19 cellular contexts compared by ENCODE assay signal in the genomic region with DNA sequence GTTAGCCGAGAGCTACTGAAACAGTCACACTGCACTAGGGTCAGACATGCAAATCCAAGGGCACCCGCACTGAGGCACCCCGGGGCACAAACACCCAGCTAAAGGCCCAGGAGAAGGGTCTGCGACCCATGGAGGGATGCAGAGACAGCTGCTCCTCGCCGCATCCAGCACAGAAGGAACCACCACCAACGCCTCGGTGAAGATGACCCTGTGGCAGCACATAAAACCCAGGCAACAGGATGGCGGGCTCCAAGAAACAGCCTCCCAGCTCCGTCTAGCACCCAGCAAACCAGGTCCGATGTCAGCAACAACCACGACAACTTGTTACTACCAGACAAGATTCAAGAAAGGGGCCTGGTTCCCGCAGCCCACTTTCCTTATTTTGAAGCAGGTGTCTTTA.
DNase-seq lines count a peak whose midpoint lies in the region; ATAC-seq and TF ChIP-seq lines count a peak whose summit lies in the region.
"Had no signal": no experiment of that assay in that cellular context is flagged by ENCODE, and none has a peak within 500 bp of the region (broad histone marks: within the 10 kb centered on the region; RNA-seq: fewer than 3 reads in every experiment).

No MANE protein-coding gene starts in this region.

- H3K27ac ChIP-seq in HEK293 (ENCODE audit: extremely low read depth, low read depth, low read length) = no peak overlapping the region
- H3K27ac ChIP-seq in SK-N-MC = peak overlapping the region; percentile 90
- H3K27ac ChIP-seq in mesenchymal stem cell (ENCODE audit: low read length, poor library complexity, severe bottlenecking) = no peak overlapping the region
- peak overlapping the region; percentile 90 for H3K27ac ChIP-seq in subcutaneous abdominal adipose tissue (ENCODE audit: low read depth, low read length)
- H3K27ac ChIP-seq: psoas muscle had no signal

- 95% methylated on average over 13 of the region's 13 CpGs for WGBS in mesenchymal stem cell

- peak overlapping the region in 1 of 2 experiments; percentile 84 for H3K14ac ChIP-seq in mesenchymal stem cell (ENCODE audit: low read length in 2 of 2)

- peaks cover 51% of the 10 kb centered on the region for H3K79me1 ChIP-seq in mesenchymal stem cell (replicated peaks; ENCODE audit: low read length, poor library complexity, severe bottlenecking)

- H3K27me3 ChIP-seq in mesenchymal stem cell (ENCODE audit: control insufficient read depth in 1 of 2, insufficient read depth in 1 of 2, low read length in 2 of 2) (no peaks in the 10 kb centered on the region), subcutaneous abdominal adipose tissue (ENCODE audit: control insufficient read depth in 5 of 5, insufficient read depth in 4 of 5, low read length in 5 of 5) (no peaks in the 10 kb centered on the region)
- H3K27me3 ChIP-seq: left lung, MG63 had no signal

- no peak overlapping the region for H2BK12ac ChIP-seq in mesenchymal stem cell (ENCODE audit: low read length in 2 of 2)

- H3K9me3 ChIP-seq in HEK293 (ENCODE audit: control insufficient read depth, insufficient read depth, low read depth, low read length) (no peaks in the 10 kb centered on the region), SK-N-MC (ENCODE audit: low read depth, low read length) (no peaks in the 10 kb centered on the region), mesenchymal stem cell (ENCODE audit: control insufficient read depth, low read length) (no peaks in the 10 kb centered on the region), subcutaneous abdominal adipose tissue (ENCODE audit: control insufficient read depth in 5 of 5, low read length in 5 of 5) (no peaks in the 10 kb centered on the region)
- H3K9me3 ChIP-seq: left lung, MG63, psoas muscle had no signal

- no peak overlapping the region for H3K4me3 ChIP-seq in HEK293 (ENCODE audit: low read depth, low read length)
- peak overlapping the region; percentile 62; the same call in 1 of the 2 replicates for H3K4me3 ChIP-seq in SK-N-MC
- H3K4me3 ChIP-seq in mesenchymal stem cell (ENCODE audit: insufficient read depth in 1 of 2, low read depth in 1 of 2, low read length in 2 of 2) = no peak overlapping the region
- H3K4me3 ChIP-seq in subcutaneous abdominal adipose tissue (ENCODE audit: low read depth in 1 of 5, low read length in 5 of 5) = no peak overlapping the region
- H3K4me3 ChIP-seq: left lung, MG63, psoas muscle had no signal

- POLR2A ChIA-PET in HEK293 (lab: Yijun Ruan, JAX) = no interaction called here

- ATAC-seq in GM19023 (IDR thresholded peaks at IDR 0.05; ENCODE audit: unreplicated experiment) = no peak
- ATAC-seq: effector memory CD8-positive, alpha-beta T cell; naive thymus-derived CD8-positive, alpha-beta T cell had no signal

- peaks cover 0 to 10% of the 10 kb centered on the region in 2 experiments; a peak in 1 of 3 replicates for H3K36me3 ChIP-seq in HEK293 (ENCODE audit: control insufficient read depth in 2 of 2, insufficient read depth in 1 of 2, low read length in 2 of 2)
- no peaks in the 10 kb centered on the region; the same call in 1 of the 2 replicates for H3K36me3 ChIP-seq in SK-N-MC (ENCODE audit: insufficient read depth, low read length)
- peaks cover 21% of the 10 kb centered on the region in 2 experiments for H3K36me3 ChIP-seq in mesenchymal stem cell (ENCODE audit: control insufficient read depth in 1 of 2, insufficient read depth in 2 of 2, low read depth in 1 of 2, low read length in 2 of 2)
- peaks cover 0 to 10% (median 9%) of the 10 kb centered on the region in 5 donors for H3K36me3 ChIP-seq in subcutaneous abdominal adipose tissue (ENCODE audit: control insufficient read depth in 5 of 5, insufficient read depth in 5 of 5, low read length in 5 of 5)

- H3K9ac ChIP-seq in SK-N-MC (ENCODE audit: insufficient read length) (no peak overlapping the region), mesenchymal stem cell (ENCODE audit: low read length) (peak overlapping the region; percentile 85), subcutaneous abdominal adipose tissue (ENCODE audit: low read length in 5 of 5) (peak overlapping the region in 1 of 5 donors; percentile 2)

- TF ChIP-seq CTCF in HEK293 (tag by site-specific recombination; IDR thresholded peaks at IDR 0.05) = no peak

- H3K18ac ChIP-seq in mesenchymal stem cell (ENCODE audit: low read depth in 1 of 2, low read length in 2 of 2) = peak overlapping the region in 1 of 2 experiments; percentile 61

- no peak overlapping the region for H2BK120ac ChIP-seq in mesenchymal stem cell (ENCODE audit: low read depth, low read length)

- DNase-seq in SK-N-MC (ENCODE audit: low read depth, low spot score) = no peak
- DNase-seq in mesenchymal stem cell = no peak
- DNase-seq in NCI-H1105 treated with DMSO at 0.1 percent for 48 hours (lab: John Stamatoyannopoulos, UW) = no peak
- DNase-seq in MV-4-11 (lab: John Stamatoyannopoulos, UW) = no peak
- DNase-seq: activated CD4-positive, alpha-beta T cell treated with anti-CD3 and anti-CD28 coated beads, Interleukin-2, amount 50 U/mL, for 4 hours; amniotic stem cell; DMS 273 treated with DMSO at 0.1 percent for 48 hours; effector memory CD8-positive, alpha-beta T cell; H7; left lung; MG63; naive thymus-derived CD8-positive, alpha-beta T cell; NCI-H2029; NCI-H524 treated with DMSO at 0.1 percent for 48 hours; OCI-M1; psoas muscle had no signal

- no peak overlapping the region for H4K8ac ChIP-seq in mesenchymal stem cell (ENCODE audit: low read length)

- H3K4me1 ChIP-seq in HEK293 (ENCODE audit: control insufficient read depth, insufficient read depth, low read length) (peaks cover 3% of the 10 kb centered on the region; the same call in 1 of the 2 replicates), mesenchymal stem cell (ENCODE audit: control insufficient read depth, insufficient read depth, low read depth, low read length) (peaks cover 10% of the 10 kb centered on the region), subcutaneous abdominal adipose tissue (ENCODE audit: control insufficient read depth in 5 of 5, insufficient read depth in 5 of 5, low read length in 5 of 5) (peaks cover 5 to 50% (median 49%) of the 10 kb centered on the region in 5 donors)

- no peak overlapping the region for H2BK15ac ChIP-seq in mesenchymal stem cell (ENCODE audit: low read depth, poor library complexity, severe bottlenecking)

- H3K4ac ChIP-seq in mesenchymal stem cell (ENCODE audit: low read depth in 1 of 2, low read length in 2 of 2) = no peak overlapping the region

- H3K23ac ChIP-seq in mesenchymal stem cell (ENCODE audit: low read length in 2 of 2) = peak overlapping the region in 1 of 2 experiments; percentile 52

- H3K4me2 ChIP-seq in mesenchymal stem cell (ENCODE audit: low read length, poor library complexity, severe bottlenecking) = no peak overlapping the region

- H2AK5ac ChIP-seq in mesenchymal stem cell (ENCODE audit: low read length, severe bottlenecking) = no peak overlapping the region

- H2AFZ ChIP-seq in mesenchymal stem cell (ENCODE audit: low read depth, low read length) = no peak overlapping the region

- CTCF ChIA-PET in HEK293 (lab: Yijun Ruan, JAX) = no interaction called here

- H2BK5ac ChIP-seq in mesenchymal stem cell (ENCODE audit: low read depth, low read length, poor library complexity, severe bottlenecking) = no peak overlapping the region

- H4K91ac ChIP-seq in mesenchymal stem cell (ENCODE audit: low read length) = no peak overlapping the region

TF ChIP-seq in HEK293, 187 proteins besides CTCF, POLR2A, EP300 and RAD21:
- TF ChIP-seq, protein P1, sequence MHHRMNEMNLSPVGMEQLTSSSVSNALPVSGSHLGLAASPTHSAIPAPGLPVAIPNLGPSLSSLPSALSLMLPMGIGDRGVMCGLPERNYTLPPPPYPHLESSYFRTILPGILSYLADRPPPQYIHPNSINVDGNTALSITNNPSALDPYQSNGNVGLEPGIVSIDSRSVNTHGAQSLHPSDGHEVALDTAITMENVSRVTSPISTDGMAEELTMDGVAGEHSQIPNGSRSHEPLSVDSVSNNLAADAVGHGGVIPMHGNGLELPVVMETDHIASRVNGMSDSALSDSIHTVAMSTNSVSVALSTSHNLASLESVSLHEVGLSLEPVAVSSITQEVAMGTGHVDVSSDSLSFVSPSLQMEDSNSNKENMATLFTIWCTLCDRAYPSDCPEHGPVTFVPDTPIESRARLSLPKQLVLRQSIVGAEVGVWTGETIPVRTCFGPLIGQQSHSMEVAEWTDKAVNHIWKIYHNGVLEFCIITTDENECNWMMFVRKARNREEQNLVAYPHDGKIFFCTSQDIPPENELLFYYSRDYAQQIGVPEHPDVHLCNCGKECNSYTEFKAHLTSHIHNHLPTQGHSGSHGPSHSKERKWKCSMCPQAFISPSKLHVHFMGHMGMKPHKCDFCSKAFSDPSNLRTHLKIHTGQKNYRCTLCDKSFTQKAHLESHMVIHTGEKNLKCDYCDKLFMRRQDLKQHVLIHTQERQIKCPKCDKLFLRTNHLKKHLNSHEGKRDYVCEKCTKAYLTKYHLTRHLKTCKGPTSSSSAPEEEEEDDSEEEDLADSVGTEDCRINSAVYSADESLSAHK (tag by site-specific recombination; IDR thresholded peaks at IDR 0.05) = peak; percentile 90
- TF ChIP-seq ZFP37 (tag by site-specific recombination; IDR thresholded peaks at IDR 0.05) (no peak), ZNF510 (tag by site-specific recombination; IDR thresholded peaks at IDR 0.05; ENCODE audit: insufficient replicate concordance) (no peak), ZNF223 (tag by site-specific recombination; IDR thresholded peaks at IDR 0.05) (no peak), ZNF701 (tag by site-specific recombination; IDR thresholded peaks at IDR 0.05) (no peak)
- TF ChIP-seq, protein P2, sequence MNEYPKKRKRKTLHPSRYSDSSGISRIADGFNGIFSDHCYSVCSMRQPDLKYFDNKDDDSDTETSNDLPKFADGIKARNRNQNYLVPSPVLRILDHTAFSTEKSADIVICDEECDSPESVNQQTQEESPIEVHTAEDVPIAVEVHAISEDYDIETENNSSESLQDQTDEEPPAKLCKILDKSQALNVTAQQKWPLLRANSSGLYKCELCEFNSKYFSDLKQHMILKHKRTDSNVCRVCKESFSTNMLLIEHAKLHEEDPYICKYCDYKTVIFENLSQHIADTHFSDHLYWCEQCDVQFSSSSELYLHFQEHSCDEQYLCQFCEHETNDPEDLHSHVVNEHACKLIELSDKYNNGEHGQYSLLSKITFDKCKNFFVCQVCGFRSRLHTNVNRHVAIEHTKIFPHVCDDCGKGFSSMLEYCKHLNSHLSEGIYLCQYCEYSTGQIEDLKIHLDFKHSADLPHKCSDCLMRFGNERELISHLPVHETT (tag by site-specific recombination; IDR thresholded peaks at IDR 0.05) = no peak

Comparison
In these comparisons a context has a peak if more than half of its experiments do, and no peak if none do; other contexts are left out.
1. H3K27ac ChIP-seq: peak in SK-N-MC (single experiment) and subcutaneous abdominal adipose tissue (single experiment); none in HEK293 (single experiment) and mesenchymal stem cell (single experiment).